Comparison of ENCODE assay signal across 2 cellular contexts in genomic region chr10:127815147-127815546, GRCh38.
TF ChIP-seq lines count a peak whose summit lies in the region.

No MANE protein-coding gene starts in this region.

TF ChIP-seq in SK-N-SH, 30 proteins besides CTCF, POLR2A, EP300 and RAD21 (continued from another document):
- TF ChIP-seq REST (IDR thresholded peaks at IDR 0.05; ENCODE audit: low read depth, low read length) (no peak), CHD2 (IDR thresholded peaks at IDR 0.05; ENCODE audit: low read length, partially characterized antibody) (no peak), RCOR1 (IDR thresholded peaks at IDR 0.05; ENCODE audit: low read length) (no peak)

TF ChIP-seq in SK-N-SH treated with all-trans-retinoic acid at 6 μM for 48 hours, 23 proteins besides CTCF, POLR2A, EP300 and RAD21 (continued from another document):
- TF ChIP-seq ZNF8 (CRISPR knock-in tag; IDR thresholded peaks at IDR 0.05) (no peak), ZNF565 (CRISPR knock-in tag; conservative IDR thresholded peaks at IDR 0.05; ENCODE audit: low read depth) (no peak)
